In genomic region chr3:190586631-190587000, GRCh38 we compare ENCODE assay signal across 8 cellular contexts.
DNase-seq lines count a peak whose midpoint lies in the region; ATAC-seq, FAIRE-seq and TF ChIP-seq lines count a peak whose summit lies in the region.

No MANE protein-coding gene starts in this region.

- no peak for TF ChIP-seq CTCF in activated CD8-positive, alpha-beta T cell treated with anti-CD3 and anti-CD28 coated beads for 36 hours (IDR thresholded peaks at IDR 0.05)
- TF ChIP-seq CTCF in sigmoid colon (IDR thresholded peaks at IDR 0.05), result no peak

- FAIRE-seq in urothelium cell line (lab: Jason Lieb, UNC) (peak; percentile 74), small intestine (lab: Jason Lieb, UNC) (no peak)

- H3K27ac Mint-ChIP-seq in activated CD8-positive, alpha-beta T cell treated with anti-CD3 and anti-CD28 coated beads for 36 hours, result peak overlapping the region; percentile 96

- H3K4me1 Mint-ChIP-seq in activated CD8-positive, alpha-beta T cell treated with anti-CD3 and anti-CD28 coated beads for 36 hours (ENCODE audit: low read depth), result peaks cover 42% of the 10 kb centered on the region

- in situ Hi-C loops in ACHN (cut with HindIII; ENCODE audit: low pct_ligation_motif_present, low pct_unique_long_range_greater_than_20kb, low sequenced_read_pairs), result no loop called here

- ATAC-seq in GM19023 (IDR thresholded peaks at IDR 0.05; ENCODE audit: unreplicated experiment), result peak; percentile 66
- peak; percentile 91 for ATAC-seq in HG03432 (IDR thresholded peaks at IDR 0.05; ENCODE audit: unreplicated experiment)
- ATAC-seq in activated CD8-positive, alpha-beta T cell treated with anti-CD3 and anti-CD28 coated beads for 36 hours, result peak; percentile 76

- peak; percentile 45 for DNase-seq in ACHN
- peak; percentile 66 for DNase-seq in activated CD8-positive, alpha-beta T cell treated with anti-CD3 and anti-CD28 coated beads for 36 hours
- DNase-seq in iPS-NIHi11 (ENCODE audit: low spot score), result peak; percentile 19
- peak; percentile 53 for DNase-seq in urothelium cell line (ENCODE audit: low spot score)
- DNase-seq in small intestine, result no peak
- no peak for DNase-seq in sigmoid colon

- POLR2A ChIA-PET in activated CD8-positive, alpha-beta T cell treated with anti-CD3 and anti-CD28 coated beads for 36 hours (lab: Charles Lee), result interaction anchor here (1.0 kb wide), 1 partner anchor 73 kb away, joined by 4 read pairs; the partner anchor contains the start of gene IL1RAP

- CTCF ChIA-PET in activated CD8-positive, alpha-beta T cell treated with anti-CD3 and anti-CD28 coated beads for 36 hours (lab: Charles Lee), result interaction anchor here (1.1 to 1.7 kb wide), 5 partner anchors 15 to 110 kb away, joined by 3 to 6 read pairs (median 3); partner anchors contain the start of gene IL1RAP

- no peaks in the 10 kb centered on the region for H3K27me3 ChIP-seq in small intestine (ENCODE audit: control insufficient read depth in 2 of 2, insufficient read depth in 2 of 2, low read length in 2 of 2)
- H3K27me3 ChIP-seq in sigmoid colon, result no peaks in the 10 kb centered on the region

- intact Hi-C loops in activated CD8-positive, alpha-beta T cell treated with anti-CD3 and anti-CD28 coated beads for 36 hours (cut with micrococcal nuclease), result loop anchor here (1.0 to 5.0 kb wide), 4 partner anchors 20 to 111 kb away; partner anchors contain the start of gene IL1RAP
- intact Hi-C loops in sigmoid colon (cut with DNase I), result no loop called here

- peaks cover 27% of the 10 kb centered on the region for H3K36me3 Mint-ChIP-seq in activated CD8-positive, alpha-beta T cell treated with anti-CD3 and anti-CD28 coated beads for 36 hours (ENCODE audit: low read depth)

- H3K9me3 ChIP-seq in small intestine (ENCODE audit: control insufficient read depth, low read depth) (no peaks in the 10 kb centered on the region), sigmoid colon (no peaks in the 10 kb centered on the region)

- TF ChIP-seq EP300 in sigmoid colon (IDR thresholded peaks at IDR 0.05), result no peak

- H3K36me3 ChIP-seq in small intestine (ENCODE audit: control insufficient read depth in 2 of 2, insufficient read depth in 2 of 2, low read length in 2 of 2) (no peaks in the 10 kb centered on the region), sigmoid colon (no peaks in the 10 kb centered on the region)

- H3K4me3 ChIP-seq in small intestine (ENCODE audit: low read depth in 1 of 2, low read length in 2 of 2) (no peak overlapping the region), sigmoid colon (no peak overlapping the region)

- H3K27ac ChIP-seq in small intestine (ENCODE audit: low read depth in 1 of 2, low read length in 1 of 2), result no peak overlapping the region
- no peak overlapping the region for H3K27ac ChIP-seq in sigmoid colon

- TF ChIP-seq POLR2A in sigmoid colon (IDR thresholded peaks at IDR 0.05), result no peak

- H3K9me3 Mint-ChIP-seq in activated CD8-positive, alpha-beta T cell treated with anti-CD3 and anti-CD28 coated beads for 36 hours, result no peaks in the 10 kb centered on the region

- no peaks in the 10 kb centered on the region for H3K4me1 ChIP-seq in small intestine (ENCODE audit: control insufficient read depth in 2 of 2, insufficient read depth in 1 of 2, low read depth in 1 of 2, low read length in 1 of 2)
- peaks cover 0 to 5% (median 0%) of the 10 kb centered on the region in 4 donors for H3K4me1 ChIP-seq in sigmoid colon

- 62 to 88% (median 67%) methylated on average over 4 of the region's 4 CpGs for WGBS in small intestine, 3 donors
- 57 to 81% methylated on average over 4 of the region's 4 CpGs for whole genome bisulfite sequencing in sigmoid colon, 2 donors

- H3K4me3 Mint-ChIP-seq in activated CD8-positive, alpha-beta T cell treated with anti-CD3 and anti-CD28 coated beads for 36 hours, result peak overlapping the region; percentile 55

- H3K27me3 Mint-ChIP-seq in activated CD8-positive, alpha-beta T cell treated with anti-CD3 and anti-CD28 coated beads for 36 hours, result no peaks in the 10 kb centered on the region

Comparison
In these comparisons a context has a peak if more than half of its experiments do, and no peak if none do; other contexts are left out.
1. DNase-seq: peak in ACHN (single experiment), activated CD8-positive, alpha-beta T cell treated with anti-CD3 and anti-CD28 coated beads for 36 hours (single experiment), iPS-NIHi11 (single experiment) and urothelium cell line (single experiment); none in small intestine (single experiment) and sigmoid colon (single experiment).
2. Peak in every context shown above with its lines, with median percentiles within 50 percentile points of each other: ATAC-seq.